ENCODE assay signal across 9 cellular contexts in the genomic region with DNA sequence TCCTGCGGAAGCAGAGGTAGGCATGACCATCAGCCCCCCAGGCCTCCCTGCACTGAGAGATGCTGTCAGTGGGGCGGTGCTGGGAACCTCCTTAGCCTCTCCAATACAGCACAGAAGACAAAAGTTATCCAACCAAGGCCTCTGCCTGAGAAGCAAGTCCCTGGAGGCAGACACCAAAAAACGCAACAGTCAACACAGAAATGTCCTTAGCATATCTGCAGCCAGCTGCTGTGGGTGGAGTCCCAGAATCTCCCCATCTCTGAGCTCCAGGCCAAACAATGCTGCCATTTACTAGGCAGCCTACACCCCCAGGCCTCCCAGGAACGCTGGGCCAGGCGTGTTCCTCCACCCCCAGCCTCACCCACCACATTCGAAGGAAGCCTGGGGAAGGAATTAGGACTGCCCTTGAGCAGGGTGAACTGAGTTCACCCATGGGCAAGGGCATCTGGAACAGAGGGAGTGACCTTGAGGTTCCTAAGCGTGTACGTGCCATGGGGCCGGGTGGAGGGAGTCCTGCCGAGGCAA. TPM values are rescaled to one million over a fixed set of nuclear protein-coding genes. Genes with fewer than 3 reads are reported as not detected.
DNase-seq lines count a peak whose midpoint lies in the region; ATAC-seq and TF ChIP-seq lines count a peak whose summit lies in the region.
"Had no signal": no experiment of that assay in that cellular context is flagged by ENCODE, and none has a peak within 500 bp of the region (broad histone marks: within the 10 kb centered on the region; RNA-seq: fewer than 3 reads in every experiment).

No MANE protein-coding gene starts in this region.

- TF ChIP-seq CTCF in fibroblast of pulmonary artery (IDR thresholded peaks at IDR 0.05; ENCODE audit: low read length, missing control alignments) (no peak), omental fat pad (IDR thresholded peaks at IDR 0.05) (no peak)

- H3K4me3 ChIP-seq in fibroblast of pulmonary artery (replicated peaks; ENCODE audit: low read depth, low read length), result no peak overlapping the region
- H3K4me3 ChIP-seq: A549 had no signal

- intact Hi-C loops in sciatic nerve (cut with DNase I), result no loop called here

- peak; percentile 3 for DNase-seq in NCI-H146 (lab: John Stamatoyannopoulos, UW)
- DNase-seq in NCI-H146 treated with DMSO at 0.1 percent for 48 hours (lab: John Stamatoyannopoulos, UW; ENCODE audit: unreplicated experiment), result no peak
- DNase-seq in fibroblast of pulmonary artery (ENCODE audit: low read depth), result peak; percentile 62
- DNase-seq in sciatic nerve (ENCODE audit: low spot score), result peak; percentile 79
- no peak for DNase-seq in NCI-H2081 (lab: John Stamatoyannopoulos, UW)
- no peak for DNase-seq in omental fat pad (ENCODE audit: low spot score)
- no peak for DNase-seq in NK-92 (lab: John Stamatoyannopoulos, UW; ENCODE audit: unreplicated experiment)

- peak; percentile 63 for ATAC-seq in HG03460 (IDR thresholded peaks at IDR 0.05; ENCODE audit: unreplicated experiment)
- peak; percentile 93 for ATAC-seq in sciatic nerve
- no peak for ATAC-seq in omental fat pad (ENCODE audit: low FRiP score)
- ATAC-seq: A549 had no signal

RNA-seq across cellular contexts. Expression of gene STK10, which starts 43.7 kb away (rescaled TPM):
- 89.4 TPM for total RNA-seq in sciatic nerve
- 100 to 1,000 TPM in 1 of 4 donors, 10 to 100 TPM in 3; 26.4 to 110 (median 52.4) TPM for total RNA-seq in omental fat pad

RNA-seq across cellular contexts. Expression of gene EFCAB9, which starts 49.6 kb away (rescaled TPM):
- total RNA-seq in sciatic nerve, result not detected
- not detected for total RNA-seq in omental fat pad

Comparison
In these comparisons a context has a peak if more than half of its experiments do, and no peak if none do; other contexts are left out.
1. DNase-seq: peak in NCI-H146 (single experiment), fibroblast of pulmonary artery (single experiment) and sciatic nerve (single experiment); none in NCI-H146 treated with DMSO at 0.1 percent for 48 hours (single experiment), NCI-H2081 (0 of 2), omental fat pad (single experiment) and NK-92 (single experiment).